30 cellular contexts compared by ENCODE assay signal in genomic region chr3:30017882-30018281, GRCh38.
"Had no signal": no experiment of that assay in that cellular context is flagged by ENCODE, and none has a peak within 500 bp of the region (broad histone marks: within the 10 kb centered on the region; RNA-seq: fewer than 3 reads in every experiment).

No MANE protein-coding gene starts in this region.

- FAIRE-seq: astrocyte, K562 had no signal

- H3K4me3 ChIP-seq: adrenal gland, body of pancreas, breast epithelium, K562, Peyer's patch, SJSA1 had no signal

- H3K9me3 ChIP-seq: adrenal gland, body of pancreas, breast epithelium, Peyer's patch, SJSA1, SK-N-SH had no signal

- H3K4me1 Mint-ChIP-seq: activated CD4-positive, alpha-beta T cell treated with anti-CD3 and anti-CD28 coated beads, Interleukin-2, amount 10 ng/mL, durations not matched to agents 24 days and 14 days had no signal

- ATAC-seq: activated CD8-positive, alpha-beta T cell treated with anti-CD3 and anti-CD28 coated beads for 36 hours; activated naive CD4-positive, alpha-beta T cell treated with anti-CD3 and anti-CD28 coated beads, Interleukin-2, amount 50 U/mL, for 72 hours; body of pancreas; K562; PC-3 had no signal

- H3K9me3 Mint-ChIP-seq: activated CD4-positive, alpha-beta T cell treated with anti-CD3 and anti-CD28 coated beads, Interleukin-2, amount 10 ng/mL, durations not matched to agents 24 days and 14 days; activated CD8-positive, alpha-beta T cell treated with anti-CD3 and anti-CD28 coated beads for 36 hours; activated naive CD4-positive, alpha-beta T cell treated with anti-CD3 and anti-CD28 coated beads for 36 hours; activated naive CD4-positive, alpha-beta T cell treated with anti-CD3 and anti-CD28 coated beads, Interleukin-2, amount 50 U/mL, for 72 hours; T-helper 1 cell treated with Interleukin-12 subunit alpha and Interleukin-12 subunit beta and Interleukin-4 antibody, amounts not matched to agents 30 μg/mL and 1 μg/mL, for 36 hours; T-helper 2 cell treated with Interferon-gamma antibody and Interleukin-4, amounts not matched to agents 5 μg/mL and 100 μg/mL, for 36 hours had no signal

- H3K27ac Mint-ChIP-seq: activated CD4-positive, alpha-beta T cell treated with anti-CD3 and anti-CD28 coated beads, Interleukin-2, amount 10 ng/mL, durations not matched to agents 24 days and 14 days; activated CD8-positive, alpha-beta T cell treated with anti-CD3 and anti-CD28 coated beads for 36 hours; activated naive CD4-positive, alpha-beta T cell treated with anti-CD3 and anti-CD28 coated beads for 36 hours; activated naive CD4-positive, alpha-beta T cell treated with anti-CD3 and anti-CD28 coated beads, Interleukin-2, amount 50 U/mL, for 72 hours; T-helper 1 cell treated with Interleukin-12 subunit alpha and Interleukin-12 subunit beta and Interleukin-4 antibody, amounts not matched to agents 30 μg/mL and 1 μg/mL, for 36 hours; T-helper 2 cell treated with Interferon-gamma antibody and Interleukin-4, amounts not matched to agents 5 μg/mL and 100 μg/mL, for 36 hours had no signal

- H3K36me3 Mint-ChIP-seq: activated naive CD4-positive, alpha-beta T cell treated with anti-CD3 and anti-CD28 coated beads, Interleukin-2, amount 50 U/mL, for 72 hours had no signal

- H3K27me3 ChIP-seq: adrenal gland, body of pancreas, breast epithelium, Peyer's patch, SJSA1 had no signal

- H3K9ac ChIP-seq: SK-N-SH had no signal

- DNase-seq: activated CD4-positive, alpha-beta T cell treated with anti-CD3 and anti-CD28 coated beads for 1 hour; activated CD4-positive, alpha-beta T cell treated with anti-CD3 and anti-CD28 coated beads, Interleukin-2, amount 10 ng/mL, durations not matched to agents 24 days and 14 days; activated CD4-positive, alpha-beta T cell treated with anti-CD3 and anti-CD28 coated beads, Interleukin-2, amount 50 U/mL, for 4 hours; activated CD4-positive, CD25-positive, alpha-beta regulatory T cell; activated CD8-positive, alpha-beta T cell treated with anti-CD3 and anti-CD28 coated beads for 36 hours; activated gamma-delta T cell treated with Interleukin-2 at 50 U/mL for 16 hours; activated naive CD4-positive, alpha-beta T cell treated with anti-CD3 and anti-CD28 coated beads for 36 hours; activated T-cell treated with anti-CD3 and anti-CD28 coated beads, Interleukin-2, amount 50 U/mL, for 1 hour; adrenal gland; body of pancreas; NCI-H1092 treated with DMSO at 0.1 percent for 48 hours; NCI-H1417; NCI-H187 treated with DMSO at 0.1 percent for 48 hours; NCI-H2081; NCI-H2171 treated with DMSO at 0.1 percent for 48 hours; NCI-H226; NCI-H524 treated with DMSO at 0.1 percent for 48 hours; PC-3; Peyer's patch; RPMI8226; SHP77 treated with DMSO at 0.1 percent for 48 hours; SK-N-SH; WERI-Rb-1 had no signal

- H3K36me3 ChIP-seq: adrenal gland, breast epithelium, Peyer's patch, SJSA1, WERI-Rb-1 had no signal

- H3K4me1 ChIP-seq: adrenal gland, body of pancreas, breast epithelium, Peyer's patch, SJSA1 had no signal

- H3K4me2 ChIP-seq: SK-N-SH had no signal

- H3K4me3 Mint-ChIP-seq: activated CD4-positive, alpha-beta T cell treated with anti-CD3 and anti-CD28 coated beads, Interleukin-2, amount 10 ng/mL, durations not matched to agents 24 days and 14 days; activated CD8-positive, alpha-beta T cell treated with anti-CD3 and anti-CD28 coated beads for 36 hours; activated naive CD4-positive, alpha-beta T cell treated with anti-CD3 and anti-CD28 coated beads for 36 hours; T-helper 1 cell treated with Interleukin-12 subunit alpha and Interleukin-12 subunit beta and Interleukin-4 antibody, amounts not matched to agents 30 μg/mL and 1 μg/mL, for 36 hours; T-helper 2 cell treated with Interferon-gamma antibody and Interleukin-4, amounts not matched to agents 5 μg/mL and 100 μg/mL, for 36 hours had no signal

- H3K27ac ChIP-seq: adrenal gland, body of pancreas, breast epithelium, Peyer's patch, SJSA1, WERI-Rb-1 had no signal
